8 cellular contexts compared by ENCODE assay signal in the genomic region with DNA sequence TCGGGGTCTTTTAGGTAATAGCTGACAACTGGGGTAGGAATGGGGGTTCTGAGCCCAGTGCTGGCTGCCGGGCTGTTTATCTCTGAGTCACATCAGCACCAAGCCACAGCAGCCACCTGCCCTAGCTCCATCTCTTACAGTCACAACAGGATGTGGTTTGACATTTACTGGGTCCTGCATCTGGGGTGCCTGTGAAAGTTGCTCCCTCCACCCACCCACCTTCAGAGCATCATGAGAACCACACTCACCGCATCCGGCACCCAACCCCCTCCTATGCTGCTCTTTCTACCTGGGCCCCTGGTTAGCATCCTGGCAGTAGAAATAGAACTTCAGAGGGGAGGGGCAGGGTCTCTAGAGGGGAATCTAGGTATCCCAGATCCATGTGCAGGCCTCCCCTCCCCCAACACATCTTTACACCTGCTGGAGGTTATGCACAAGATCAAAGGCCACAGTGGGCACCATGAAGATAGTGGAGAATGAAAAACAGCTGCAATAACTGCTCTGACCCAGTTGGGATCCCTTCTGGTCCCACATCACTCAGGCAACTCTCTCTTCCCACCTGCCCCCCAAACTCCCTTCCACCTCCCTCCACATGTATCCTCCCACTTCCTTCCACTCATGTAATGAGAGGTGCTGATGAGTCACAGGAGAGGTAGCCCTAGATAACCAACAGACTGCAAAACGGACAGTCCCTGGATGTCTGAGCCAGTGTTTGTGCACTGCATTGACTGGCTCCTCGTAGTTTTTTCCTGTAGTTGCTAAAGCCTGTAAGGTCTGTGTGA. TPM values are rescaled to one million over a fixed set of nuclear protein-coding genes. Genes with fewer than 3 reads are reported as not detected.
DNase-seq lines count a peak whose midpoint lies in the region; ATAC-seq and TF ChIP-seq lines count a peak whose summit lies in the region.

No MANE protein-coding gene starts in this region.

- peaks cover 96% of the 10 kb centered on the region for H3K4me1 Mint-ChIP-seq in activated T-cell treated with anti-CD3 and anti-CD28 coated beads, Interleukin-2, amount 50 U/mL, for 24 hours (ENCODE audit: low read depth)

- H3K27me3 Mint-ChIP-seq in activated T-cell treated with anti-CD3 and anti-CD28 coated beads, Interleukin-2, amount 50 U/mL, for 24 hours: no peaks in the 10 kb centered on the region

- peak overlapping the region; percentile 45 for H2AFZ ChIP-seq in KMS-11 (ENCODE audit: low read depth)

- H3K79me2 ChIP-seq in KMS-11 (ENCODE audit: insufficient read depth, low read depth): no peaks in the 10 kb centered on the region

- H3K4me1 ChIP-seq in KMS-11 (ENCODE audit: low read depth, poor library complexity, severe bottlenecking) (peaks cover 72% of the 10 kb centered on the region), lower lobe of right lung (no peaks in the 10 kb centered on the region), thyroid gland (no peaks in the 10 kb centered on the region)

- no peak for TF ChIP-seq POLR2A in thyroid gland (IDR thresholded peaks at IDR 0.05)

- H3K27ac ChIP-seq in KMS-11 (peak overlapping the region; percentile 95), lower lobe of right lung (peak overlapping the region; percentile 53), thyroid gland (no peak overlapping the region)

- peak overlapping the region; percentile 46; the same call in 1 of the 2 replicates for H3K9ac ChIP-seq in KMS-11

- peak overlapping the region; percentile 70 for H3K4me3 Mint-ChIP-seq in activated T-cell treated with anti-CD3 and anti-CD28 coated beads, Interleukin-2, amount 50 U/mL, for 24 hours

- 75 to 76% methylated on average over 6 of the region's 6 CpGs for WGBS in thyroid gland, 2 donors

- H3K4me3 ChIP-seq in KMS-11 (IDR thresholded peaks at IDR 0.05; ENCODE audit: insufficient read depth, low read depth, low read length) (no peak overlapping the region), lower lobe of right lung (no peak overlapping the region), thyroid gland (replicated peaks in 1 of 3) (no peak overlapping the region)

- DNase-seq in EH (ENCODE audit: low read depth): peak; percentile 66
- DNase-seq in activated T-cell treated with anti-CD3 and anti-CD28 coated beads, Interleukin-2, amount 50 U/mL, for 24 hours: peak; percentile 93
- peak; percentile 60 for DNase-seq in lower lobe of right lung
- peak; percentile 17 to 39 for DNase-seq in thyroid gland
- no peak for DNase-seq in NCI-H748 (lab: John Stamatoyannopoulos, UW; ENCODE audit: unreplicated experiment)
- no peak for DNase-seq in COLO829 (ENCODE audit: low spot score)

- intact Hi-C loops in lower lobe of right lung (cut with DNase I): no loop called here
- intact Hi-C loops in thyroid gland (cut with DNase I): no loop called here

- no peaks in the 10 kb centered on the region for H3K9me3 Mint-ChIP-seq in activated T-cell treated with anti-CD3 and anti-CD28 coated beads, Interleukin-2, amount 50 U/mL, for 24 hours

- H3K9me3 ChIP-seq in lower lobe of right lung (no peaks in the 10 kb centered on the region), thyroid gland (no peaks in the 10 kb centered on the region)

- H3K27me3 ChIP-seq in KMS-11 (ENCODE audit: insufficient read depth, low read depth) (no peaks in the 10 kb centered on the region), lower lobe of right lung (ENCODE audit: low read depth) (peaks cover 15% of the 10 kb centered on the region), thyroid gland (no peaks in the 10 kb centered on the region)

- peak; percentile 95 for ATAC-seq in GM21528 (IDR thresholded peaks at IDR 0.05; ENCODE audit: low FRiP score, unreplicated experiment)
- peak; percentile 78 to 82 for ATAC-seq in lower lobe of right lung

- H3K36me3 Mint-ChIP-seq in activated T-cell treated with anti-CD3 and anti-CD28 coated beads, Interleukin-2, amount 50 U/mL, for 24 hours (ENCODE audit: low read depth): peaks cover 15% of the 10 kb centered on the region

- TF ChIP-seq CTCF in KMS-11 (conservative IDR thresholded peaks at IDR 0.05; ENCODE audit: low read depth, low read length): no peak
- no peak for TF ChIP-seq CTCF in lower lobe of right lung (IDR thresholded peaks at IDR 0.05)
- no peak for TF ChIP-seq CTCF in thyroid gland (IDR thresholded peaks at IDR 0.05)

- H4K20me1 ChIP-seq in KMS-11 (ENCODE audit: insufficient read depth): no peaks in the 10 kb centered on the region

- H3K4me2 ChIP-seq in KMS-11: peak overlapping the region; percentile 77

- H3K36me3 ChIP-seq in KMS-11 (ENCODE audit: insufficient read depth): no peaks in the 10 kb centered on the region
- H3K36me3 ChIP-seq in lower lobe of right lung: no peaks in the 10 kb centered on the region
- H3K36me3 ChIP-seq in thyroid gland: no peaks in the 10 kb centered on the region

- peak overlapping the region; percentile 99 for H3K27ac Mint-ChIP-seq in activated T-cell treated with anti-CD3 and anti-CD28 coated beads, Interleukin-2, amount 50 U/mL, for 24 hours

RNA-seq across cellular contexts. Expression of gene PRSS2, which starts 38.2 kb away (rescaled TPM):
- total RNA-seq in lower lobe of right lung (not detected), thyroid gland (not detected)

RNA-seq across cellular contexts. Expression of gene EPHB6, which starts 45.9 kb away (rescaled TPM):
- 12.2 TPM for total RNA-seq in lower lobe of right lung
- total RNA-seq in thyroid gland: 10 to 100 TPM; 20.0 to 46.2 (median 27.4) TPM

RNA-seq across cellular contexts. Expression of gene PRSS1, which starts 59.7 kb away (rescaled TPM):
- total RNA-seq in lower lobe of right lung (not detected), thyroid gland (1 to 10 TPM in 1 of 4 donors, not detected in 3; 1.2 TPM)

Comparison
In these comparisons a context has a peak if more than half of its experiments do, and no peak if none do; other contexts are left out.
1. DNase-seq: peak in EH (single experiment), activated T-cell treated with anti-CD3 and anti-CD28 coated beads, Interleukin-2, amount 50 U/mL, for 24 hours (single experiment), lower lobe of right lung (single experiment) and thyroid gland (2 of 2); none in NCI-H748 (single experiment) and COLO829 (single experiment).
2. H3K27ac ChIP-seq: peak in KMS-11 (single experiment) and lower lobe of right lung (single experiment); none in thyroid gland (0 of 3).